Comparison of ENCODE assay signal across 20 cellular contexts in the genomic region with DNA sequence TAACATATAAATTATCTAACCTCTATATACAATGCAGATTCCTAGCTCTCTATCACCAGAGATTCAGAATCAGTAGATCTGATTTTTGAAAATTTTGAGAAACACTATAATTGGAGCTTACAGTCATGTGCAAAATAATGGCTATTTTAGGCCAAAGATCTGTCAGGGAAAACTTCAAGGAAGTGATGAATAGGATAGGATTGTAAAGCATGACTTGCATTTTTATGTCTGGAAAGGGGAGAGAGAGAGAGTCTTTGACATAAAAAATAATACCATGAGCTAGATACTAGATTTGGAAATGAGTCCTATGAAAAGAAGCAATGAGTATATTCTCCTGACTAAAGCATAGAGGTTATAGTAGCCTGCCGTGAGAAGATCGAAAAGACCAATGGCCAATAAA.
DNase-seq lines count a peak whose midpoint lies in the region; ATAC-seq and TF ChIP-seq lines count a peak whose summit lies in the region.
"Had no signal": no experiment of that assay in that cellular context is flagged by ENCODE, and none has a peak within 500 bp of the region (broad histone marks: within the 10 kb centered on the region; RNA-seq: fewer than 3 reads in every experiment).

No MANE protein-coding gene starts in this region.

- no peak for DNase-seq in SK-N-SH
- peak; percentile 5 for DNase-seq in astrocyte of the hippocampus (ENCODE audit: low read depth, low spot score)
- peak; percentile 42 for DNase-seq in foreskin melanocyte
- DNase-seq in sigmoid colon = no peak
- DNase-seq in HT-29 (ENCODE audit: low spot score) = no peak
- DNase-seq in stimulated activated CD4-positive, alpha-beta T cell treated with anti-CD3 and anti-CD28 coated beads, Interleukin-15, amount 100 ng/mL, for 24 hours = no peak
- DNase-seq: 8988T; activated CD4-positive, alpha-beta memory T cell treated with anti-CD3 and anti-CD28 coated beads, Interleukin-2, amount 10 ng/mL, durations not matched to agents 7 days and 5 days; activated effector memory CD4-positive, alpha-beta T cell treated with Interleukin-2 at 50 U/mL for 16 hours; COR-L47; cortex of kidney; KBM-7; MV-4-11; NCI-H69; stimulated activated naive B cell treated with anti-CD40 and anti-IgM and Interleukin-4, amounts not matched to agents 10 μg/mL and 1 μg/mL and 100 μg/mL, for 72 hours had no signal

- H2AFZ ChIP-seq in SK-N-SH (ENCODE audit: low read depth) = peak overlapping the region; percentile 34; the same call in 1 of the 2 replicates
- H2AFZ ChIP-seq: hepatocyte had no signal

- H3K36me3 ChIP-seq in SK-N-SH (replicated peaks in 1 of 2; ENCODE audit: control insufficient read depth in 1 of 2, insufficient read depth in 2 of 2, low read length in 1 of 2) = no peaks in the 10 kb centered on the region
- H3K36me3 ChIP-seq in sigmoid colon = no peaks in the 10 kb centered on the region
- H3K36me3 ChIP-seq: thoracic aorta had no signal

- intact Hi-C loops in sigmoid colon (cut with DNase I) = no loop called here

- H3K4me1 ChIP-seq in SK-N-SH (ENCODE audit: control insufficient read depth in 1 of 2, insufficient read depth in 2 of 2, low read depth in 1 of 2, low read length in 1 of 2) = no peaks in the 10 kb centered on the region
- H3K4me1 ChIP-seq in sigmoid colon = no peaks in the 10 kb centered on the region

- H3K9me3 ChIP-seq in SK-N-SH (no peaks in the 10 kb centered on the region), sigmoid colon (no peaks in the 10 kb centered on the region)
- H3K9me3 ChIP-seq: thoracic aorta had no signal

- no peaks in the 10 kb centered on the region for H3F3A ChIP-seq in SK-N-SH (replicated peaks; ENCODE audit: insufficient read depth)

- no peaks in the 10 kb centered on the region for H3K9me2 ChIP-seq in SK-N-SH

- H4K20me1 ChIP-seq in SK-N-SH (ENCODE audit: insufficient read depth) = no peaks in the 10 kb centered on the region

- peak overlapping the region in 1 of 2 experiments; percentile 24; a peak in 1 of 4 replicates for H3K27ac ChIP-seq in SK-N-SH (ENCODE audit: low read depth in 2 of 2, low read length in 1 of 2)
- H3K27ac ChIP-seq in sigmoid colon = no peak overlapping the region
- H3K27ac ChIP-seq: hepatocyte, skin epidermis had no signal

- no peaks in the 10 kb centered on the region for H3K79me2 ChIP-seq in SK-N-SH (ENCODE audit: insufficient read depth)
- H3K79me2 ChIP-seq: hepatocyte had no signal

- H3K9ac ChIP-seq in SK-N-SH = no peak overlapping the region

- 3% methylated on average over 2 of the region's 2 CpGs for WGBS in SK-N-SH (ENCODE audit: low lambda C conversion rate)
- 68 to 89% methylated on average over 2 of the region's 2 CpGs for WGBS in sigmoid colon, 2 donors

- TF ChIP-seq POLR2A in sigmoid colon (IDR thresholded peaks at IDR 0.05) = no peak

- CTCF ChIA-PET in SK-N-SH (lab: Yijun Ruan, JAX) = interaction anchor here (0.6 kb wide), 1 partner anchor 903 kb away, joined by 4 read pairs; no protein-coding TSS in a partner anchor

- H3K27me3 ChIP-seq in SK-N-SH (ENCODE audit: insufficient read depth) (no peaks in the 10 kb centered on the region), sigmoid colon (no peaks in the 10 kb centered on the region)
- H3K27me3 ChIP-seq: hepatocyte had no signal

- H3K4me2 ChIP-seq in SK-N-SH = peak overlapping the region; percentile 23; the same call in 1 of the 2 replicates
- H3K4me2 ChIP-seq: hepatocyte had no signal

- H3K4me3 ChIP-seq in SK-N-SH (ENCODE audit: low read depth in 2 of 2, low read length in 1 of 2) (no peak overlapping the region), sigmoid colon (no peak overlapping the region)
- H3K4me3 ChIP-seq: hepatocyte, skin epidermis, thoracic aorta had no signal

- POLR2A ChIA-PET in SK-N-SH (lab: Yijun Ruan, JAX) = no interaction called here

- no peak for TF ChIP-seq RAD21 in SK-N-SH (IDR thresholded peaks at IDR 0.05; ENCODE audit: low read length)

- no peak for TF ChIP-seq CTCF in SK-N-SH (IDR thresholded peaks at IDR 0.05)
- no peak for TF ChIP-seq CTCF in sigmoid colon (IDR thresholded peaks at IDR 0.05)

- TF ChIP-seq EP300 in SK-N-SH (IDR thresholded peaks at IDR 0.05; ENCODE audit: borderline replicate concordance in 1 of 2, low read depth in 1 of 2, low read length in 1 of 2) = no peak
- TF ChIP-seq EP300 in sigmoid colon (IDR thresholded peaks at IDR 0.05) = no peak

- ATAC-seq in SK-N-SH treated with all-trans-retinoic acid at 6 μM for 48 hours (no peak), HG03354 (IDR thresholded peaks at IDR 0.05; ENCODE audit: poor library complexity, severe bottlenecking, unreplicated experiment) (no peak)
- ATAC-seq: stimulated activated naive B cell treated with anti-CD40 and anti-IgM and Interleukin-4, amounts not matched to agents 10 μg/mL and 1 μg/mL and 100 μg/mL, for 72 hours had no signal

TF ChIP-seq in SK-N-SH, 30 proteins besides CTCF, POLR2A, EP300 and RAD21:
- no peak for TF ChIP-seq YY1 (IDR thresholded peaks at IDR 0.05; ENCODE audit: low read depth)
- TF ChIP-seq, protein P1, sequence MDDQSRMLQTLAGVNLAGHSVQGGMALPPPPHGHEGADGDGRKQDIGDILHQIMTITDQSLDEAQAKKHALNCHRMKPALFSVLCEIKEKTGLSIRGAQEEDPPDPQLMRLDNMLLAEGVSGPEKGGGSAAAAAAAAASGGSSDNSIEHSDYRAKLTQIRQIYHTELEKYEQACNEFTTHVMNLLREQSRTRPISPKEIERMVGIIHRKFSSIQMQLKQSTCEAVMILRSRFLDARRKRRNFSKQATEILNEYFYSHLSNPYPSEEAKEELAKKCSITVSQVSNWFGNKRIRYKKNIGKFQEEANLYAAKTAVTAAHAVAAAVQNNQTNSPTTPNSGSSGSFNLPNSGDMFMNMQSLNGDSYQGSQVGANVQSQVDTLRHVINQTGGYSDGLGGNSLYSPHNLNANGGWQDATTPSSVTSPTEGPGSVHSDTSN (IDR thresholded peaks at IDR 0.05) = peak; percentile 42; the same call in 1 of the 2 replicates
TF ChIP-seq in SK-N-SH: peak in this region for 1.

TF ChIP-seq in SK-N-SH treated with all-trans-retinoic acid at 6 μM for 48 hours, 23 proteins besides CTCF, POLR2A, EP300 and RAD21 (continues in another document):
- TF ChIP-seq ZNF565 (CRISPR knock-in tag; conservative IDR thresholded peaks at IDR 0.05; ENCODE audit: low read depth) (no peak), TCF4 (CRISPR knock-in tag; IDR thresholded peaks at IDR 0.05; ENCODE audit: borderline replicate concordance) (no peak), ZNF70 (CRISPR knock-in tag; IDR thresholded peaks at IDR 0.05) (no peak), CSDC2 (CRISPR knock-in tag; IDR thresholded peaks at IDR 0.05) (no peak), ZFP30 (CRISPR knock-in tag; IDR thresholded peaks at IDR 0.05) (no peak), ZFP3 (CRISPR knock-in tag; IDR thresholded peaks at IDR 0.05) (no peak), SNAI2 (CRISPR knock-in tag; IDR thresholded peaks at IDR 0.05) (no peak), TOX (CRISPR knock-in tag; IDR thresholded peaks at IDR 0.05; ENCODE audit: borderline replicate concordance) (no peak), OSR1 (CRISPR knock-in tag; IDR thresholded peaks at IDR 0.05) (no peak), ZNF8 (CRISPR knock-in tag; IDR thresholded peaks at IDR 0.05) (no peak), ZC3H10 (CRISPR knock-in tag; IDR thresholded peaks at IDR 0.05) (no peak), RARB (CRISPR knock-in tag; IDR thresholded peaks at IDR 0.05) (no peak), PPARA (CRISPR knock-in tag; IDR thresholded peaks at IDR 0.05; ENCODE audit: borderline replicate concordance) (no peak)
- TF ChIP-seq, protein P2, sequence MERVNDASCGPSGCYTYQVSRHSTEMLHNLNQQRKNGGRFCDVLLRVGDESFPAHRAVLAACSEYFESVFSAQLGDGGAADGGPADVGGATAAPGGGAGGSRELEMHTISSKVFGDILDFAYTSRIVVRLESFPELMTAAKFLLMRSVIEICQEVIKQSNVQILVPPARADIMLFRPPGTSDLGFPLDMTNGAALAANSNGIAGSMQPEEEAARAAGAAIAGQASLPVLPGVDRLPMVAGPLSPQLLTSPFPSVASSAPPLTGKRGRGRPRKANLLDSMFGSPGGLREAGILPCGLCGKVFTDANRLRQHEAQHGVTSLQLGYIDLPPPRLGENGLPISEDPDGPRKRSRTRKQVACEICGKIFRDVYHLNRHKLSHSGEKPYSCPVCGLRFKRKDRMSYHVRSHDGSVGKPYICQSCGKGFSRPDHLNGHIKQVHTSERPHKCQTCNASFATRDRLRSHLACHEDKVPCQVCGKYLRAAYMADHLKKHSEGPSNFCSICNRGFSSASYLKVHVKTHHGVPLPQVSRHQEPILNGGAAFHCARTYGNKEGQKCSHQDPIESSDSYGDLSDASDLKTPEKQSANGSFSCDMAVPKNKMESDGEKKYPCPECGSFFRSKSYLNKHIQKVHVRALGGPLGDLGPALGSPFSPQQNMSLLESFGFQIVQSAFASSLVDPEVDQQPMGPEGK (CRISPR knock-in tag; IDR thresholded peaks at IDR 0.05; ENCODE audit: borderline replicate concordance) = no peak
- TF ChIP-seq, protein P3, sequence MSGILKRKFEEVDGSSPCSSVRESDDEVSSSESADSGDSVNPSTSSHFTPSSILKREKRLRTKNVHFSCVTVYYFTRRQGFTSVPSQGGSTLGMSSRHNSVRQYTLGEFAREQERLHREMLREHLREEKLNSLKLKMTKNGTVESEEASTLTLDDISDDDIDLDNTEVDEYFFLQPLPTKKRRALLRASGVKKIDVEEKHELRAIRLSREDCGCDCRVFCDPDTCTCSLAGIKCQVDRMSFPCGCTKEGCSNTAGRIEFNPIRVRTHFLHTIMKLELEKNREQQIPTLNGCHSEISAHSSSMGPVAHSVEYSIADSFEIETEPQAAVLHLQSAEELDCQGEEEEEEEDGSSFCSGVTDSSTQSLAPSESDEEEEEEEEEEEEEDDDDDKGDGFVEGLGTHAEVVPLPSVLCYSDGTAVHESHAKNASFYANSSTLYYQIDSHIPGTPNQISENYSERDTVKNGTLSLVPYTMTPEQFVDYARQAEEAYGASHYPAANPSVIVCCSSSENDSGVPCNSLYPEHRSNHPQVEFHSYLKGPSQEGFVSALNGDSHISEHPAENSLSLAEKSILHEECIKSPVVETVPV (CRISPR knock-in tag; IDR thresholded peaks at IDR 0.05) = no peak

Comparison
In these comparisons a context has a peak if more than half of its experiments do, and no peak if none do; other contexts are left out.
1. DNase-seq: peak in astrocyte of the hippocampus (single experiment) and foreskin melanocyte (single experiment); none in SK-N-SH (single experiment), sigmoid colon (single experiment), HT-29 (single experiment) and stimulated activated CD4-positive, alpha-beta T cell treated with anti-CD3 and anti-CD28 coated beads, Interleukin-15, amount 100 ng/mL, for 24 hours (single experiment).